Comparison of ENCODE assay signal across 11 cellular contexts in genomic region chr14:93980464-93981201, GRCh38. TPM values are rescaled to one million over a fixed set of nuclear protein-coding genes. Genes with fewer than 3 reads are reported as not detected.
DNase-seq lines count a peak whose midpoint lies in the region; ATAC-seq and TF ChIP-seq lines count a peak whose summit lies in the region.
"Had no signal": no experiment of that assay in that cellular context is flagged by ENCODE, and none has a peak within 500 bp of the region (broad histone marks: within the 10 kb centered on the region; RNA-seq: fewer than 3 reads in every experiment).

No MANE protein-coding gene starts in this region.

- H3K27me3 ChIP-seq in esophagus squamous epithelium = peaks cover 0 to 18% (median 0%) of the 10 kb centered on the region in 4 donors
- H3K27me3 ChIP-seq: ovary had no signal

- peak overlapping the region in 3 of 4 donors; percentile 55 to 85 (median 70) for H3K27ac ChIP-seq in esophagus squamous epithelium
- H3K27ac ChIP-seq: C4-2B, ovary had no signal

- DNase-seq in Daoy (ENCODE audit: low read depth) = peak; percentile 37
- peak; percentile 70 for DNase-seq in RPMI7951 (ENCODE audit: low read depth)
- no peak for DNase-seq in esophagus squamous epithelium (lab: John Stamatoyannopoulos, UW)
- DNase-seq in pons (ENCODE audit: low spot score) = peak; percentile 20
- no peak for DNase-seq in GM20000 (ENCODE audit: low spot score)
- no peak for DNase-seq in hippocampal formation (lab: John Stamatoyannopoulos, UW)
- DNase-seq: NCI-H1105 treated with DMSO at 0.1 percent for 48 hours had no signal

- WGBS in esophagus squamous epithelium, 2 donors = 54 to 59% methylated on average over 4 to 7 of the region's 11 CpGs

- no peak overlapping the region for H3K4me3 ChIP-seq in esophagus squamous epithelium
- H3K4me3 ChIP-seq: ovary had no signal

- intact Hi-C loops in esophagus squamous epithelium (cut with DNase I) = no loop called here

- ATAC-seq in HG03135 (IDR thresholded peaks at IDR 0.05; ENCODE audit: unreplicated experiment) = no peak
- no peak for ATAC-seq in HG03571 (IDR thresholded peaks at IDR 0.05; ENCODE audit: unreplicated experiment)

- no peaks in the 10 kb centered on the region for H3K9me3 ChIP-seq in esophagus squamous epithelium
- H3K9me3 ChIP-seq: ovary had no signal

- peaks cover 0 to 52% (median 6%) of the 10 kb centered on the region in 3 donors for H3K4me1 ChIP-seq in esophagus squamous epithelium

- no peaks in the 10 kb centered on the region for H3K36me3 ChIP-seq in esophagus squamous epithelium
- H3K36me3 ChIP-seq: ovary had no signal

- no peak for TF ChIP-seq POLR2A in esophagus squamous epithelium (IDR thresholded peaks at IDR 0.05)

- no peak for TF ChIP-seq CTCF in esophagus squamous epithelium (IDR thresholded peaks at IDR 0.05)
- no peak for TF ChIP-seq CTCF in GM20000 (IDR thresholded peaks at IDR 0.05; ENCODE audit: extremely low read depth, missing control alignments)

RNA-seq across cellular contexts. Expression of gene ASB2, which starts 4.3 kb away (rescaled TPM):
- total RNA-seq in Daoy (2014; rRNA removed; shearing (Covaris generic)) = 1.8 and 3.0 TPM in 2 replicates
- total RNA-seq in RPMI7951 (2014; rRNA removed; shearing (Covaris generic)) = 0.36 and 0.78 TPM in 2 replicates
- total RNA-seq in esophagus squamous epithelium = 1 to 10 TPM in 3 of 4 donors, under 1 TPM in 1; 0.83 to 8.8 (median 3.7) TPM

RNA-seq across cellular contexts. Expression of gene CCDC197, which starts 16.5 kb away (rescaled TPM):
- total RNA-seq in Daoy (2014; rRNA removed; shearing (Covaris generic)) = not detected in 2 replicates
- total RNA-seq in RPMI7951 (2014; rRNA removed; shearing (Covaris generic)) = not detected in 2 replicates
- not detected for total RNA-seq in esophagus squamous epithelium
- total RNA-seq: ovary had no signal

RNA-seq across cellular contexts. Expression of gene OTUB2, which starts 45.5 kb away (rescaled TPM):
- total RNA-seq in Daoy (2014; rRNA removed; shearing (Covaris generic)) = 2.7 and 3.1 TPM in 2 replicates
- total RNA-seq in RPMI7951 (2014; rRNA removed; shearing (Covaris generic)) = 1.5 and 1.6 TPM in 2 replicates
- total RNA-seq in esophagus squamous epithelium = 10 to 100 TPM in 1 of 4 donors, 1 to 10 TPM in 3; 2.1 to 10.3 (median 7.4) TPM

RNA-seq across cellular contexts. Expression of gene FAM181A, which starts 53.5 kb away (rescaled TPM):
- total RNA-seq in Daoy (2014; rRNA removed; shearing (Covaris generic)) = not detected in 2 replicates
- total RNA-seq in RPMI7951 (2014; rRNA removed; shearing (Covaris generic)) = not detected in 2 replicates
- total RNA-seq in esophagus squamous epithelium = not detected

Comparison
In these comparisons a context has a peak if more than half of its experiments do, and no peak if none do; other contexts are left out.
1. DNase-seq: peak in Daoy (single experiment), RPMI7951 (single experiment) and pons (single experiment); none in esophagus squamous epithelium (single experiment), GM20000 (single experiment) and hippocampal formation (0 of 2).